In the genomic region with DNA sequence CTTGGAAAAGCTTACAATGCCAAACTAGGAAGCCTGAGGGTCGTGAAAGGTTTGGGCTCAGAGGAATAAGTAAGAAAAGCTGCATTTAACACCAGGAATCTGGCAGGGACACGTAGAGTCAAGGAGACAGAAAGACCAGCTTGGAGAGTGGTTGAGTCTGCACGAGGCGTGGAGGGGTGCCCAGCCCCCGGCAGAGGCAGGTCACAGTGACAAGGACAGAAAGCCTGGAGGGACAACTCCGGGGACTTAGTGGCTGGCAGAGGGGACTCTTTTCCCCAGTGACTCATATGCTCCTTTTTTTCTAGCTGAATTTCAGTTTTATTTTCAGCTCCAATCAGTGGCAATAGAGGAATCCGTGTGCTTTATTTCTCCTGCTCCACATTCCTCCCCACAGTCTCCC, we compare ENCODE assay signal across 28 cellular contexts.
DNase-seq lines count a peak whose midpoint lies in the region; ATAC-seq, FAIRE-seq and TF ChIP-seq lines count a peak whose summit lies in the region.
"Had no signal": no experiment of that assay in that cellular context is flagged by ENCODE, and none has a peak within 500 bp of the region (broad histone marks: within the 10 kb centered on the region; RNA-seq: fewer than 3 reads in every experiment).

No MANE protein-coding gene starts in this region.

- no peak for FAIRE-seq in astrocyte (lab: Jason Lieb, UNC)
- FAIRE-seq: A549, GM12891, H1 had no signal

- no peaks in the 10 kb centered on the region for H4K20me1 ChIP-seq in astrocyte (ENCODE audit: insufficient read depth, low read length)
- H4K20me1 ChIP-seq: BLaER1 treated with 17β-estradiol and CSF1 and Interleukin-3, amounts not matched to agents 10 nM and 100 nM had no signal

- H3K79me2 ChIP-seq in astrocyte (ENCODE audit: insufficient read depth, low read length), result no peaks in the 10 kb centered on the region

- no peak overlapping the region for H3K27ac Mint-ChIP-seq in astrocyte (ENCODE audit: unreplicated experiment)
- no peak overlapping the region for H3K27ac Mint-ChIP-seq in CD4-positive, alpha-beta T cell

- H4K8ac ChIP-seq in mesenchymal stem cell (ENCODE audit: low read length), result no peak overlapping the region

- H3K4me3 ChIP-seq in astrocyte (ENCODE audit: insufficient read depth, low read depth, low read length), result no peak overlapping the region
- H3K4me3 ChIP-seq in mesenchymal stem cell (ENCODE audit: insufficient read depth in 1 of 2, low read depth in 1 of 2, low read length in 2 of 2), result no peak overlapping the region
- H3K4me3 ChIP-seq: A549; BLaER1 treated with 17β-estradiol and CSF1 and Interleukin-3, amounts not matched to agents 10 nM and 100 nM; SK-N-MC had no signal

- peaks cover 3% of the 10 kb centered on the region for H3K36me3 Mint-ChIP-seq in astrocyte (ENCODE audit: low read depth, unreplicated experiment)
- no peaks in the 10 kb centered on the region for H3K36me3 Mint-ChIP-seq in CD4-positive, alpha-beta T cell (ENCODE audit: low read depth)
- H3K36me3 Mint-ChIP-seq: CD4-positive, alpha-beta memory T cell had no signal

- WGBS in mesenchymal stem cell, result 41% methylated on average over 7 of the region's 7 CpGs

- H2BK5ac ChIP-seq in mesenchymal stem cell (ENCODE audit: low read depth, low read length, poor library complexity, severe bottlenecking), result no peak overlapping the region

- H2AFZ ChIP-seq in astrocyte (ENCODE audit: low read depth, low read length), result peak overlapping the region; percentile 4
- no peak overlapping the region for H2AFZ ChIP-seq in mesenchymal stem cell (ENCODE audit: low read depth, low read length)

- no peaks in the 10 kb centered on the region for H3K9me3 ChIP-seq in astrocyte (ENCODE audit: insufficient read depth, low read depth, low read length)
- peaks cover under 1% of the 10 kb centered on the region for H3K9me3 ChIP-seq in mesenchymal stem cell (ENCODE audit: control insufficient read depth, low read length)
- H3K9me3 ChIP-seq in CD4-positive, alpha-beta T cell (ENCODE audit: control insufficient read depth, low read length), result no peaks in the 10 kb centered on the region
- H3K9me3 ChIP-seq: A549, Caco-2 had no signal

- TF ChIP-seq CTCF in astrocyte (IDR thresholded peaks at IDR 0.05; ENCODE audit: insufficient read depth, low read depth, low read length), result no peak
- no peak for TF ChIP-seq CTCF in CD4-positive, alpha-beta T cell (IDR thresholded peaks at IDR 0.05)

- H3K4me1 ChIP-seq in astrocyte (ENCODE audit: insufficient read depth, low read length), result no peaks in the 10 kb centered on the region
- H3K4me1 ChIP-seq in mesenchymal stem cell (ENCODE audit: control insufficient read depth, insufficient read depth, low read depth, low read length), result peaks cover 3% of the 10 kb centered on the region
- H3K4me1 ChIP-seq: A549; BLaER1 treated with 17β-estradiol and CSF1 and Interleukin-3, amounts not matched to agents 10 nM and 100 nM; Caco-2 had no signal

- H3K9me3 Mint-ChIP-seq in astrocyte (ENCODE audit: unreplicated experiment), result peaks cover 4% of the 10 kb centered on the region
- no peaks in the 10 kb centered on the region for H3K9me3 Mint-ChIP-seq in CD4-positive, alpha-beta T cell

- peaks cover 6% of the 10 kb centered on the region for H3K27me3 Mint-ChIP-seq in astrocyte (ENCODE audit: low read depth, unreplicated experiment)
- peaks cover 11% of the 10 kb centered on the region for H3K27me3 Mint-ChIP-seq in CD4-positive, alpha-beta T cell

- DNase-seq in RPMI7951 (ENCODE audit: low read depth) (peak; percentile 22), astrocyte (ENCODE audit: low read depth) (no peak), mesenchymal stem cell (no peak), renal cortical epithelial cell (ENCODE audit: low read depth) (peak; percentile 18), DMS79 treated with DMSO at 0.1 percent for 48 hours (lab: John Stamatoyannopoulos, UW) (no peak), NCI-H226 (no peak)
- DNase-seq in stimulated activated CD4-positive, alpha-beta T cell treated with anti-CD3 and anti-CD28 coated beads, Interleukin-2, amount 100 ng/mL, for 24 hours, result no peak
- DNase-seq in CD4-positive, alpha-beta T cell, result no peak
- DNase-seq: AML-193; Caco-2; CD4-positive, alpha-beta memory T cell; EL; GDM1; NCI-H1092 treated with DMSO at 0.1 percent for 48 hours; NCI-H1436 treated with DMSO at 0.1 percent for 48 hours; NCI-H1930; NCI-H2107; NCI-H446; NCI-H524 treated with DMSO at 0.1 percent for 48 hours; NCI-H82; SIG-M5 had no signal

- intact Hi-C loops in CD4-positive, alpha-beta T cell (cut with DNase I, micrococcal nuclease), result no loop called here

- no peak overlapping the region for H2BK12ac ChIP-seq in mesenchymal stem cell (ENCODE audit: low read length in 2 of 2)

- H3K9ac ChIP-seq in astrocyte (ENCODE audit: low read length) (no peak overlapping the region), mesenchymal stem cell (ENCODE audit: low read length) (no peak overlapping the region)
- H3K9ac ChIP-seq: BLaER1 treated with 17β-estradiol and CSF1 and Interleukin-3, amounts not matched to agents 10 nM and 100 nM had no signal

- no peak overlapping the region for H3K27ac ChIP-seq in astrocyte (ENCODE audit: low read depth, low read length)
- H3K27ac ChIP-seq in mesenchymal stem cell (ENCODE audit: low read length, poor library complexity, severe bottlenecking), result no peak overlapping the region
- H3K27ac ChIP-seq in CD4-positive, alpha-beta T cell (ENCODE audit: low read depth, low read length), result no peak overlapping the region
- H3K27ac ChIP-seq: A549; BLaER1 treated with 17β-estradiol and CSF1 and Interleukin-3, amounts not matched to agents 10 nM and 100 nM; RWPE1; SK-N-MC had no signal

- no peak overlapping the region for H3K14ac ChIP-seq in mesenchymal stem cell (ENCODE audit: low read length in 2 of 2)

- peaks cover 39% of the 10 kb centered on the region for H3K79me1 ChIP-seq in mesenchymal stem cell (replicated peaks; ENCODE audit: low read length, poor library complexity, severe bottlenecking)

- POLR2A ChIA-PET in CD4-positive, alpha-beta T cell (lab: Charles Lee), result no interaction called here

- no peak overlapping the region for H2BK15ac ChIP-seq in mesenchymal stem cell (ENCODE audit: low read depth, poor library complexity, severe bottlenecking)

- H3K4me3 Mint-ChIP-seq in astrocyte (ENCODE audit: unreplicated experiment), result no peak overlapping the region
- no peak overlapping the region for H3K4me3 Mint-ChIP-seq in CD4-positive, alpha-beta T cell
- H3K4me3 Mint-ChIP-seq: CD4-positive, alpha-beta memory T cell had no signal

- H2AK5ac ChIP-seq in mesenchymal stem cell (ENCODE audit: low read length, severe bottlenecking), result peak overlapping the region; percentile 23

- H3K4me1 Mint-ChIP-seq in astrocyte (ENCODE audit: low read depth, unreplicated experiment), result peaks cover 18% of the 10 kb centered on the region
- no peaks in the 10 kb centered on the region for H3K4me1 Mint-ChIP-seq in CD4-positive, alpha-beta T cell (ENCODE audit: low read depth)
- H3K4me1 Mint-ChIP-seq: CD4-positive, alpha-beta memory T cell had no signal

- no peaks in the 10 kb centered on the region for H3K36me3 ChIP-seq in astrocyte (ENCODE audit: insufficient read depth, low read length)
- peaks cover 0 to 11% of the 10 kb centered on the region in 2 experiments for H3K36me3 ChIP-seq in mesenchymal stem cell (ENCODE audit: control insufficient read depth in 1 of 2, insufficient read depth in 2 of 2, low read depth in 1 of 2, low read length in 2 of 2)
- H3K36me3 ChIP-seq: BLaER1 treated with 17β-estradiol and CSF1 and Interleukin-3, amounts not matched to agents 10 nM and 100 nM had no signal

- no peak overlapping the region for H4K91ac ChIP-seq in mesenchymal stem cell (ENCODE audit: low read length)

- H3K18ac ChIP-seq in mesenchymal stem cell (ENCODE audit: low read depth in 1 of 2, low read length in 2 of 2), result no peak overlapping the region

- H3K4ac ChIP-seq in mesenchymal stem cell (ENCODE audit: low read depth in 1 of 2, low read length in 2 of 2), result no peak overlapping the region

- H3K27me3 ChIP-seq in astrocyte (ENCODE audit: insufficient read depth, low read length), result peaks cover 3% of the 10 kb centered on the region
- peaks cover 0 to 55% of the 10 kb centered on the region in 2 experiments for H3K27me3 ChIP-seq in mesenchymal stem cell (ENCODE audit: control insufficient read depth in 1 of 2, insufficient read depth in 1 of 2, low read length in 2 of 2)
- no peaks in the 10 kb centered on the region for H3K27me3 ChIP-seq in CD4-positive, alpha-beta T cell (ENCODE audit: control insufficient read depth, insufficient read depth, low read length)
- H3K27me3 ChIP-seq: BLaER1 treated with 17β-estradiol and CSF1 and Interleukin-3, amounts not matched to agents 10 nM and 100 nM had no signal

- H3K23ac ChIP-seq in mesenchymal stem cell (ENCODE audit: low read length in 2 of 2), result no peak overlapping the region

- no peak overlapping the region for H3K4me2 ChIP-seq in astrocyte (ENCODE audit: low read length)
- no peak overlapping the region for H3K4me2 ChIP-seq in mesenchymal stem cell (ENCODE audit: low read length, poor library complexity, severe bottlenecking)
- H3K4me2 ChIP-seq: A549; BLaER1 treated with 17β-estradiol and CSF1 and Interleukin-3, amounts not matched to agents 10 nM and 100 nM had no signal

- CTCF ChIA-PET in CD4-positive, alpha-beta T cell (lab: Charles Lee), result no interaction called here

- no peak overlapping the region for H2BK120ac ChIP-seq in mesenchymal stem cell (ENCODE audit: low read depth, low read length)

- ATAC-seq in CD4-positive, alpha-beta T cell (ENCODE audit: poor library complexity), result no peak
- ATAC-seq: A549, HCT116 had no signal

Comparison
In these comparisons a context has a peak if more than half of its experiments do, and no peak if none do; other contexts are left out.
1. DNase-seq: peak in RPMI7951 (single experiment) and renal cortical epithelial cell (single experiment); none in astrocyte (single experiment), mesenchymal stem cell (single experiment), DMS79 treated with DMSO at 0.1 percent for 48 hours (single experiment), stimulated activated CD4-positive, alpha-beta T cell treated with anti-CD3 and anti-CD28 coated beads, Interleukin-2, amount 100 ng/mL, for 24 hours (0 of 2), NCI-H226 (single experiment) and CD4-positive, alpha-beta T cell (0 of 10).